15 cellular contexts compared by ENCODE assay signal in the genomic region with DNA sequence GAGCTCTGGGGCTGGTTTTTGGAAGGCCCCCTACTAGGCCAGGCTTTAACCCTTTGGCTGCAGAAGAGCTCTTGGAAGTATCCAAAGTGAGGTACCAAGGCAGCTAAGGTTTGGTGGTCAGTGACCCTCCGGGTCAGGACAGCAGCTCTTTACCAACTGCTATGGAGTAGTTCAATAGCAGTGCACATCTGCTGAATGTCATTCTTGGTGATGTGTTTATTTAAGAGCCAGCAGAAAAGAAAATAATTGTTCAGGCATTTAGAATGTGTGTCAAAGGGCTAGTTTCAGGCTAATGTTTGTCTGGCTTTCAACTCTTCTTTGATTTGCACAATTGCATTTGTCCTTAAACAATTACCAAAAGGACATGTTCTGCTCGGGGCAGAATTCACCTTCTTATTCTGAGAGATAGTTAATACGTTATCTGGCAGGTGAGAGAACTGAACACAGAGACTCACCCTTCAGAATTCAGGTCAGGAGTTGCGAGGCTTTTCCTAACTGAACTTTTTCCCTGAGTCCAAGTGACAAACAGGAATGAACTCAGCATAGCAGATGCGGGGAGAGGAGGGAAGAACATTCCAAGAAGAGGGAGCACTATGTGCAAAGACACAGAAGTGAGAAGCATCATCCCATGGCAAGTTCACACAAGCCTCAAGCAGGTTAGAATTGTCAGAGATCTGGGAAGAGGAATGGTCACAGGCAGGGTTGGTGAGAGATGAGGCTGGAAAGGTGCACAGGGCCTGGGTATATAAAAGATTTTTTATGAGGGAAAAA.
A peak's percentile ranks its signal among the peaks of the same experiment; 100 is the strongest.
DNase-seq lines count a peak whose midpoint lies in the region; FAIRE-seq and TF ChIP-seq lines count a peak whose summit lies in the region.
"Had no signal": no experiment of that assay in that cellular context is flagged by ENCODE, and none has a peak within 500 bp of the region (broad histone marks: within the 10 kb centered on the region; RNA-seq: fewer than 3 reads in every experiment).

No MANE protein-coding gene starts in this region.

- TF ChIP-seq CTCF in endothelial cell of umbilical vein (IDR thresholded peaks at IDR 0.05; ENCODE audit: extremely low read depth in 1 of 2, insufficient read depth in 1 of 2, low read depth in 1 of 2, low read length in 2 of 2) (no peak), suprapubic skin (IDR thresholded peaks at IDR 0.05) (no peak)

- H2AK5ac ChIP-seq in trophoblast cell (ENCODE audit: low read length) = no peak overlapping the region

- dilution Hi-C loops in endothelial cell of umbilical vein (cut with MboI; ENCODE audit: extremely low pct_ligation_motif_present, low sequenced_read_pairs) = no loop called here

- no peaks in the 10 kb centered on the region for H3K9me1 ChIP-seq in endothelial cell of umbilical vein (replicated peaks; ENCODE audit: control insufficient read depth, extremely low read depth, insufficient read depth, low read length)

- no peak for TF ChIP-seq EP300 in suprapubic skin (IDR thresholded peaks at IDR 0.05)

- H3K79me2 ChIP-seq in endothelial cell of umbilical vein (ENCODE audit: control insufficient read depth, insufficient read depth, low read length) (no peaks in the 10 kb centered on the region), trophoblast cell (ENCODE audit: control insufficient read depth, insufficient read depth, low read length, poor library complexity) (no peaks in the 10 kb centered on the region)

- CTCF ChIA-PET in endothelial cell of umbilical vein (lab: Charles Lee) = interaction anchor here (1.3 kb wide), 1 partner anchor 7 kb away, joined by 4 read pairs; no protein-coding TSS in a partner anchor

- no peak overlapping the region for H3K18ac ChIP-seq in trophoblast cell (ENCODE audit: low read length)

- H4K12ac ChIP-seq in trophoblast cell (ENCODE audit: low read depth, low read length) = no peak overlapping the region

- H2BK12ac ChIP-seq in trophoblast cell (ENCODE audit: low read length) = no peak overlapping the region

- WGBS in trophoblast cell (ENCODE audit: extremely low coverage, insufficient coverage, insufficient read length) = no CpG with 5 or more reads among the region's 5 CpGs
- WGBS in suprapubic skin = 54% methylated on average over 5 of the region's 5 CpGs

- H4K8ac ChIP-seq in trophoblast cell (ENCODE audit: low read depth, low read length) = no peak overlapping the region

- POLR2A ChIA-PET in endothelial cell of umbilical vein (lab: Charles Lee) = interaction anchor here (1.7 kb wide), 1 partner anchor 8 kb away, joined by 5 read pairs; no protein-coding TSS in a partner anchor

- no peak overlapping the region for H2BK120ac ChIP-seq in trophoblast cell (ENCODE audit: insufficient read depth, low read length, poor library complexity)

- intact Hi-C loops in endothelial cell of umbilical vein (cut with micrococcal nuclease) = loop anchor here (1.0 to 5.0 kb wide), 7 partner anchors 8 to 667 kb away; a partner anchor contains a TSS

- in situ Hi-C loops in HAP-1 (cut with MboI; ENCODE audit: low sequenced_read_pairs) = no loop called here

- H3K4ac ChIP-seq in trophoblast cell (ENCODE audit: low read depth, low read length) = no peak overlapping the region

- H4K20me1 ChIP-seq in endothelial cell of umbilical vein (replicated peaks; ENCODE audit: control insufficient read depth, extremely low read depth, insufficient read depth, low read length) = no peaks in the 10 kb centered on the region

- DNase-seq in NCI-H2171 treated with DMSO at 0.1 percent for 48 hours (lab: John Stamatoyannopoulos, UW) (peak; percentile 7), NCI-H2171 (lab: John Stamatoyannopoulos, UW) (no peak), NCI-H345 treated with DMSO at 0.1 percent for 48 hours (lab: John Stamatoyannopoulos, UW; ENCODE audit: unreplicated experiment) (peak; percentile 64), endothelial cell of umbilical vein (ENCODE audit: low read depth, low spot score) (peak; percentile 9), trophoblast cell (peak; percentile 38 to 52), suprapubic skin (ENCODE audit: low spot score in 2 of 2) (no peak), HAP-1 (ENCODE audit: low spot score in 2 of 2) (no peak), NCI-H1105 (lab: John Stamatoyannopoulos, UW) (no peak)
- DNase-seq: ACHN; activated CD8-positive, alpha-beta T cell treated with anti-CD3 and anti-CD28 coated beads, Interleukin-2, amount 10 ng/mL, durations not matched to agents 7 days and 5 days; CD8-positive, alpha-beta T cell; lower lobe of right lung; NCI-H1048; NCI-H526 treated with DMSO at 0.1 percent for 48 hours had no signal

- no peaks in the 10 kb centered on the region for H3K79me1 ChIP-seq in trophoblast cell (ENCODE audit: low read length)

- H3K9me3 ChIP-seq in endothelial cell of umbilical vein (replicated peaks; ENCODE audit: control insufficient read depth, insufficient read depth, low read length) (no peaks in the 10 kb centered on the region), trophoblast cell (ENCODE audit: insufficient read depth, low read depth, low read length) (no peaks in the 10 kb centered on the region), suprapubic skin (no peaks in the 10 kb centered on the region), HAP-1 (no peaks in the 10 kb centered on the region)
- H3K9me3 ChIP-seq: lower lobe of right lung had no signal

- H3K27me3 ChIP-seq in endothelial cell of umbilical vein (ENCODE audit: control insufficient read depth in 2 of 2, insufficient read depth in 2 of 2, low read length in 2 of 2) (no peaks in the 10 kb centered on the region), trophoblast cell (ENCODE audit: insufficient read depth, low read length) (no peaks in the 10 kb centered on the region), suprapubic skin (no peaks in the 10 kb centered on the region), HAP-1 (ENCODE audit: low read depth) (peaks cover 2% of the 10 kb centered on the region; the same call in 1 of the 2 replicates)

- H3K27ac ChIP-seq in endothelial cell of umbilical vein (ENCODE audit: insufficient read depth, low read depth, low read length) (peak overlapping the region; percentile 98), trophoblast cell (ENCODE audit: low read depth, low read length) (no peak overlapping the region), suprapubic skin (no peak overlapping the region)
- H3K27ac ChIP-seq: lower lobe of right lung had no signal

- no peak overlapping the region for H4K91ac ChIP-seq in trophoblast cell (ENCODE audit: low read depth, low read length)

- no peak for FAIRE-seq in endothelial cell of umbilical vein (lab: Jason Lieb, UNC)
- FAIRE-seq: GM12878 had no signal

- TF ChIP-seq POLR2A in endothelial cell of umbilical vein (IDR thresholded peaks at IDR 0.05; ENCODE audit: low read depth, low read length) (no peak), suprapubic skin (IDR thresholded peaks at IDR 0.05) (no peak)

- H3K4me2 ChIP-seq in endothelial cell of umbilical vein (ENCODE audit: insufficient read depth, low read length) = peak overlapping the region; percentile 67
- no peak overlapping the region for H3K4me2 ChIP-seq in trophoblast cell (ENCODE audit: low read length)

- H3K36me3 ChIP-seq in endothelial cell of umbilical vein (ENCODE audit: control insufficient read depth in 2 of 2, extremely low read depth in 1 of 2, insufficient read depth in 2 of 2, low read length in 2 of 2) = no peaks in the 10 kb centered on the region
- no peaks in the 10 kb centered on the region for H3K36me3 ChIP-seq in trophoblast cell (ENCODE audit: control insufficient read depth in 1 of 2, insufficient read depth in 2 of 2, low read length in 2 of 2)
- H3K36me3 ChIP-seq in suprapubic skin = no peaks in the 10 kb centered on the region
- H3K36me3 ChIP-seq in HAP-1 (replicated peaks) = no peaks in the 10 kb centered on the region
- H3K36me3 ChIP-seq: lower lobe of right lung had no signal

- H3K9ac ChIP-seq in endothelial cell of umbilical vein (replicated peaks; ENCODE audit: extremely low read depth, insufficient read depth, low read length) = peak overlapping the region; percentile 40
- no peak overlapping the region for H3K9ac ChIP-seq in trophoblast cell (ENCODE audit: low read length)

- H3K4me3 ChIP-seq in endothelial cell of umbilical vein (replicated peaks in 1 of 3; ENCODE audit: insufficient read depth in 1 of 3, low read depth in 1 of 3, low read length in 3 of 3) = no peak overlapping the region
- no peak overlapping the region for H3K4me3 ChIP-seq in trophoblast cell (ENCODE audit: low read depth, low read length)
- H3K4me3 ChIP-seq in suprapubic skin = no peak overlapping the region
- H3K4me3 ChIP-seq in HAP-1 = no peak overlapping the region
- H3K4me3 ChIP-seq: GM12878, lower lobe of right lung had no signal

- H3K23ac ChIP-seq in trophoblast cell (ENCODE audit: low read length) = no peak overlapping the region

- no TSS peak for BruUV-seq in endothelial cell of umbilical vein (replicated peaks; lab: Mats Ljungman, UMichigan)

- H2AFZ ChIP-seq in endothelial cell of umbilical vein (ENCODE audit: low read depth, low read length) (peak overlapping the region; percentile 79), trophoblast cell (ENCODE audit: insufficient read depth, low read length, poor library complexity) (no peak overlapping the region)

- H2BK5ac ChIP-seq in trophoblast cell (ENCODE audit: low read depth, low read length, poor library complexity) = no peak overlapping the region

- H3K4me1 ChIP-seq in endothelial cell of umbilical vein (ENCODE audit: control insufficient read depth, extremely low read depth, insufficient read depth, low read length) = peaks cover 45% of the 10 kb centered on the region
- peaks cover 0 to 4% of the 10 kb centered on the region in 2 experiments for H3K4me1 ChIP-seq in trophoblast cell (ENCODE audit: control insufficient read depth in 1 of 2, insufficient read depth in 2 of 2, low read length in 2 of 2)
- no peaks in the 10 kb centered on the region for H3K4me1 ChIP-seq in suprapubic skin
- no peaks in the 10 kb centered on the region for H3K4me1 ChIP-seq in HAP-1
- H3K4me1 ChIP-seq: lower lobe of right lung had no signal

- no peak overlapping the region for H3K14ac ChIP-seq in trophoblast cell (ENCODE audit: low read length)

TF ChIP-seq in endothelial cell of umbilical vein, 7 proteins besides CTCF, POLR2A, EP300 and RAD21:
- TF ChIP-seq MYC (IDR thresholded peaks at IDR 0.05; ENCODE audit: low read depth, low read length) (no peak), FOS (IDR thresholded peaks at IDR 0.05; ENCODE audit: borderline replicate concordance, insufficient read depth, low read length) (no peak), POLR2AphosphoS5 (IDR thresholded peaks at IDR 0.05; ENCODE audit: insufficient read depth, low read depth, low read length) (no peak), GATA2 (IDR thresholded peaks at IDR 0.05; ENCODE audit: insufficient read depth, insufficient read length, low read depth, low read length) (no peak), JUN (IDR thresholded peaks at IDR 0.05; ENCODE audit: borderline replicate concordance, insufficient read depth, insufficient read length, low read depth) (no peak), EZH2 (IDR thresholded peaks at IDR 0.05; ENCODE audit: borderline replicate concordance, low read depth, low read length, severe bottlenecking) (no peak)
- TF ChIP-seq, protein P1, sequence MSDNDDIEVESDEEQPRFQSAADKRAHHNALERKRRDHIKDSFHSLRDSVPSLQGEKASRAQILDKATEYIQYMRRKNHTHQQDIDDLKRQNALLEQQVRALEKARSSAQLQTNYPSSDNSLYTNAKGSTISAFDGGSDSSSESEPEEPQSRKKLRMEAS (IDR thresholded peaks at IDR 0.05; ENCODE audit: insufficient read depth, insufficient read length) = no peak

Comparison
In these comparisons a context has a peak if more than half of its experiments do, and no peak if none do; other contexts are left out.
1. DNase-seq: peak in NCI-H2171 treated with DMSO at 0.1 percent for 48 hours (single experiment), NCI-H345 treated with DMSO at 0.1 percent for 48 hours (single experiment), endothelial cell of umbilical vein (single experiment) and trophoblast cell (2 of 2); none in NCI-H2171 (single experiment), suprapubic skin (0 of 2), HAP-1 (0 of 2) and NCI-H1105 (single experiment).